18 cellular contexts compared by ENCODE assay signal in genomic region chr12:11998944-11999315, GRCh38.
DNase-seq lines count a peak whose midpoint lies in the region; ATAC-seq and TF ChIP-seq lines count a peak whose summit lies in the region.
"Had no signal": no experiment of that assay in that cellular context is flagged by ENCODE, and none has a peak within 500 bp of the region (broad histone marks: within the 10 kb centered on the region; RNA-seq: fewer than 3 reads in every experiment).

No MANE protein-coding gene starts in this region.

- no peak overlapping the region for H3K4me3 Mint-ChIP-seq in activated CD4-positive, alpha-beta T cell treated with anti-CD3 and anti-CD28 coated beads for 36 hours
- peak overlapping the region in 6 of 7 donors; percentile 36 to 60 (median 46) for H3K4me3 Mint-ChIP-seq in CD8-positive, alpha-beta memory T cell
- no peak overlapping the region for H3K4me3 Mint-ChIP-seq in activated CD4-positive, alpha-beta memory T cell treated with anti-CD3 and anti-CD28 coated beads, Interleukin-2, amount 10 ng/mL, durations not matched to agents 7 days and 5 days

- peaks cover 31% of the 10 kb centered on the region for H3K4me1 Mint-ChIP-seq in activated CD4-positive, alpha-beta T cell treated with anti-CD3 and anti-CD28 coated beads for 36 hours
- peaks cover 33 to 56% (median 53%) of the 10 kb centered on the region in 3 donors for H3K4me1 Mint-ChIP-seq in CD8-positive, alpha-beta memory T cell
- peaks cover 31% of the 10 kb centered on the region for H3K4me1 Mint-ChIP-seq in activated CD4-positive, alpha-beta memory T cell treated with anti-CD3 and anti-CD28 coated beads, Interleukin-2, amount 10 ng/mL, durations not matched to agents 7 days and 5 days

- H3K9me3 ChIP-seq in CD8-positive, alpha-beta memory T cell (ENCODE audit: low read length), result no peaks in the 10 kb centered on the region
- no peaks in the 10 kb centered on the region for H3K9me3 ChIP-seq in stomach
- H3K9me3 ChIP-seq: body of pancreas, left lung, Peyer's patch, SJCRH30 had no signal

- WGBS in stomach, 5 donors, result 75 to 92% (median 88%) methylated on average over 1 of the region's 1 CpG

- peaks cover 14% of the 10 kb centered on the region for H3K9me3 Mint-ChIP-seq in activated CD4-positive, alpha-beta T cell treated with anti-CD3 and anti-CD28 coated beads for 36 hours (ENCODE audit: low read depth)
- H3K9me3 Mint-ChIP-seq in CD8-positive, alpha-beta memory T cell, result peaks cover 0 to 2% (median 0%) of the 10 kb centered on the region in 5 donors
- H3K9me3 Mint-ChIP-seq in activated CD4-positive, alpha-beta memory T cell treated with anti-CD3 and anti-CD28 coated beads, Interleukin-2, amount 10 ng/mL, durations not matched to agents 7 days and 5 days, result peaks cover 15% of the 10 kb centered on the region

- H3K4me1 ChIP-seq in CD8-positive, alpha-beta memory T cell (ENCODE audit: insufficient read depth, low read length), result peaks cover 25% of the 10 kb centered on the region
- no peaks in the 10 kb centered on the region for H3K4me1 ChIP-seq in stomach
- H3K4me1 ChIP-seq: body of pancreas, left lung, Peyer's patch, SJCRH30 had no signal

- no peak for ATAC-seq in activated CD4-positive, alpha-beta T cell treated with anti-CD3 and anti-CD28 coated beads for 36 hours
- no peak for ATAC-seq in GM19324 (IDR thresholded peaks at IDR 0.05; ENCODE audit: low FRiP score, unreplicated experiment)
- ATAC-seq: body of pancreas, left lung had no signal

- TF ChIP-seq CTCF in stomach (IDR thresholded peaks at IDR 0.05), result no peak

- no peak for TF ChIP-seq POLR2A in stomach (IDR thresholded peaks at IDR 0.05)

- POLR2A ChIA-PET in activated CD4-positive, alpha-beta T cell treated with anti-CD3 and anti-CD28 coated beads for 36 hours (lab: Charles Lee), result interaction anchor here (1.0 to 1.2 kb wide), 2 partner anchors 9 to 17 kb away, joined by 3 to 4 read pairs; no protein-coding TSS in a partner anchor
- POLR2A ChIA-PET in CD8-positive, alpha-beta memory T cell (lab: Charles Lee), result interaction anchor here (0.6 to 1.2 kb wide), 2 partner anchors 11 to 366 kb away, joined by 3 to 4 read pairs; no protein-coding TSS in a partner anchor
- POLR2A ChIA-PET in activated CD4-positive, alpha-beta memory T cell treated with anti-CD3 and anti-CD28 coated beads, Interleukin-2, amount 10 ng/mL, durations not matched to agents 7 days and 5 days (lab: Charles Lee), result interaction anchor here (1.0 to 3.1 kb wide), 3 partner anchors 10 to 17 kb away, joined by 3 to 23 read pairs (median 9); no protein-coding TSS in a partner anchor

- H3K27ac Mint-ChIP-seq in activated CD4-positive, alpha-beta T cell treated with anti-CD3 and anti-CD28 coated beads for 36 hours, result peak overlapping the region; percentile 84
- H3K27ac Mint-ChIP-seq in CD8-positive, alpha-beta memory T cell, result peak overlapping the region; percentile 58 to 88 (median 84)
- H3K27ac Mint-ChIP-seq in activated CD4-positive, alpha-beta memory T cell treated with anti-CD3 and anti-CD28 coated beads, Interleukin-2, amount 10 ng/mL, durations not matched to agents 7 days and 5 days, result peak overlapping the region; percentile 78

- H3K27me3 Mint-ChIP-seq in activated CD4-positive, alpha-beta T cell treated with anti-CD3 and anti-CD28 coated beads for 36 hours, result no peaks in the 10 kb centered on the region
- H3K27me3 Mint-ChIP-seq in CD8-positive, alpha-beta memory T cell, result no peaks in the 10 kb centered on the region
- peaks cover 2% of the 10 kb centered on the region for H3K27me3 Mint-ChIP-seq in activated CD4-positive, alpha-beta memory T cell treated with anti-CD3 and anti-CD28 coated beads, Interleukin-2, amount 10 ng/mL, durations not matched to agents 7 days and 5 days

- no peak overlapping the region for H3K27ac ChIP-seq in CD8-positive, alpha-beta memory T cell (ENCODE audit: low read depth, low read length)
- H3K27ac ChIP-seq in epithelial cell of prostate, result peak overlapping the region; percentile 41
- no peak overlapping the region for H3K27ac ChIP-seq in stomach
- H3K27ac ChIP-seq: body of pancreas, left lung, Peyer's patch, SJCRH30 had no signal

- intact Hi-C loops in activated CD4-positive, alpha-beta T cell treated with anti-CD3 and anti-CD28 coated beads for 36 hours (cut with DNase I, micrococcal nuclease), result loop anchor here (1.0 to 2.0 kb wide), 2 partner anchors 18 kb away; no protein-coding TSS in a partner anchor
- intact Hi-C loops in stomach (cut with DNase I; ENCODE audit: low total_unique reads), result no loop called here

- TF ChIP-seq EP300 in stomach (IDR thresholded peaks at IDR 0.05), result no peak

- no peak overlapping the region for H3K4me3 ChIP-seq in CD8-positive, alpha-beta memory T cell (ENCODE audit: low read length)
- no peak overlapping the region for H3K4me3 ChIP-seq in stomach
- H3K4me3 ChIP-seq: body of pancreas, left lung, Peyer's patch, SJCRH30, skin epidermis had no signal

- H3K36me3 Mint-ChIP-seq in activated CD4-positive, alpha-beta T cell treated with anti-CD3 and anti-CD28 coated beads for 36 hours (ENCODE audit: low read depth), result peaks cover 21% of the 10 kb centered on the region
- peaks cover 2 to 11% (median 2%) of the 10 kb centered on the region in 3 donors for H3K36me3 Mint-ChIP-seq in CD8-positive, alpha-beta memory T cell
- peaks cover 24% of the 10 kb centered on the region for H3K36me3 Mint-ChIP-seq in activated CD4-positive, alpha-beta memory T cell treated with anti-CD3 and anti-CD28 coated beads, Interleukin-2, amount 10 ng/mL, durations not matched to agents 7 days and 5 days (ENCODE audit: low read depth)

- H3K27me3 ChIP-seq in CD8-positive, alpha-beta memory T cell (ENCODE audit: insufficient read depth, low read length, poor library complexity, severe bottlenecking), result no peaks in the 10 kb centered on the region
- no peaks in the 10 kb centered on the region for H3K27me3 ChIP-seq in stomach
- H3K27me3 ChIP-seq: body of pancreas, left lung, Peyer's patch, SJCRH30 had no signal

- no peak for DNase-seq in activated CD4-positive, alpha-beta T cell treated with anti-CD3 and anti-CD28 coated beads for 36 hours
- DNase-seq in activated CD4-positive, alpha-beta T cell treated with anti-CD3 and anti-CD28 coated beads, Interleukin-2, amount 50 U/mL, for 48 hours, result no peak
- DNase-seq in CD8-positive, alpha-beta memory T cell, result no peak
- no peak for DNase-seq in activated CD4-positive, alpha-beta memory T cell treated with anti-CD3 and anti-CD28 coated beads, Interleukin-2, amount 10 ng/mL, durations not matched to agents 7 days and 5 days
- DNase-seq in epithelial cell of prostate (ENCODE audit: low read depth, low spot score), result no peak
- no peak for DNase-seq in hypothalamus (lab: John Stamatoyannopoulos, UW)
- no peak for DNase-seq in stomach
- DNase-seq: body of pancreas, DMS53, KBM-7, left lung, NCI-H1436 treated with DMSO at 0.1 percent for 48 hours, NCI-H510A treated with DMSO at 0.1 percent for 48 hours, nucleus accumbens, Peyer's patch, SJCRH30 had no signal

- no peaks in the 10 kb centered on the region for H3K36me3 ChIP-seq in CD8-positive, alpha-beta memory T cell (ENCODE audit: insufficient read depth, low read length)
- H3K36me3 ChIP-seq in stomach, result no peaks in the 10 kb centered on the region
- H3K36me3 ChIP-seq: left lung, Peyer's patch, SJCRH30 had no signal

- CTCF ChIA-PET in activated CD4-positive, alpha-beta T cell treated with anti-CD3 and anti-CD28 coated beads for 36 hours (lab: Charles Lee), result interaction anchor here (1.4 kb wide), 1 partner anchor 17 kb away, joined by 4 read pairs; no protein-coding TSS in a partner anchor
- CTCF ChIA-PET in CD8-positive, alpha-beta memory T cell (lab: Charles Lee), result interaction anchor here (2.4 kb wide), 1 partner anchor 10 kb away, joined by 13 read pairs; no protein-coding TSS in a partner anchor
- CTCF ChIA-PET in activated CD4-positive, alpha-beta memory T cell treated with anti-CD3 and anti-CD28 coated beads, Interleukin-2, amount 10 ng/mL, durations not matched to agents 7 days and 5 days (lab: Charles Lee), result interaction anchor here (1.6 to 4.0 kb wide), 2 partner anchors 10 to 17 kb away, joined by 3 to 22 read pairs; no protein-coding TSS in a partner anchor

Comparison
In these comparisons a context has a peak if more than half of its experiments do, and no peak if none do; other contexts are left out.
1. H3K4me3 Mint-ChIP-seq: peak in CD8-positive, alpha-beta memory T cell (6 of 7); none in activated CD4-positive, alpha-beta T cell treated with anti-CD3 and anti-CD28 coated beads for 36 hours (single experiment) and activated CD4-positive, alpha-beta memory T cell treated with anti-CD3 and anti-CD28 coated beads, Interleukin-2, amount 10 ng/mL, durations not matched to agents 7 days and 5 days (single experiment).
2. Peak in every context shown above with its lines, with median percentiles within 50 percentile points of each other: H3K27ac Mint-ChIP-seq.